In genomic region chr5:69416180-69416579, GRCh38 we compare ENCODE assay signal across 7 cellular contexts. TPM values are rescaled to one million over a fixed set of nuclear protein-coding genes. Genes with fewer than 3 reads are reported as not detected.
A peak's percentile ranks its signal among the peaks of the same experiment; 100 is the strongest.
DNase-seq lines count a peak whose midpoint lies in the region; ATAC-seq and TF ChIP-seq lines count a peak whose summit lies in the region.
"Had no signal": no experiment of that assay in that cellular context is flagged by ENCODE, and none has a peak within 500 bp of the region (broad histone marks: within the 10 kb centered on the region; RNA-seq: fewer than 3 reads in every experiment).

No MANE protein-coding gene starts in this region.

- H3K9me3 ChIP-seq in H9 (ENCODE audit: control insufficient read depth, low read depth, low read length), result no peaks in the 10 kb centered on the region

- H3K4me1 ChIP-seq in H9 (ENCODE audit: insufficient read depth, low read length), result peaks cover 2% of the 10 kb centered on the region; the same call in 1 of the 2 replicates

- no peak overlapping the region for H3K14ac ChIP-seq in H9 (ENCODE audit: insufficient read depth, low read length)

- H3K79me2 ChIP-seq in H9 (ENCODE audit: insufficient read depth, low read length), result no peaks in the 10 kb centered on the region

- TF ChIP-seq CTCF in H9 (conservative IDR thresholded peaks at IDR 0.05), result no peak

- no peak overlapping the region for H2BK12ac ChIP-seq in H9 (ENCODE audit: insufficient read length, low read depth, low read length)

- no peak overlapping the region for H2BK5ac ChIP-seq in H9 (ENCODE audit: insufficient read length, low read length)

- no peak overlapping the region for H2AK5ac ChIP-seq in H9 (ENCODE audit: insufficient read length, low read length)

- ATAC-seq in memory B cell (ENCODE audit: low read depth), result no peak
- no peak for ATAC-seq in GM19463 (IDR thresholded peaks at IDR 0.05; ENCODE audit: unreplicated experiment)
- ATAC-seq in GM19395 (IDR thresholded peaks at IDR 0.05; ENCODE audit: unreplicated experiment), result no peak

- H4K91ac ChIP-seq in H9 (ENCODE audit: insufficient read length, low read depth, low read length), result no peak overlapping the region

- DNase-seq in H9, result peak; percentile 30
- no peak for DNase-seq in activated CD4-positive, alpha-beta memory T cell treated with anti-CD3 and anti-CD28 coated beads for 36 hours
- DNase-seq in memory B cell (ENCODE audit: low spot score in 2 of 2), result no peak
- no peak for DNase-seq in NCI-H446 treated with DMSO at 0.1 percent for 48 hours (lab: John Stamatoyannopoulos, UW)
- DNase-seq: brain microvascular endothelial cell had no signal

- no peak overlapping the region for H4K8ac ChIP-seq in H9 (replicated peaks; ENCODE audit: insufficient read length, low read depth, low read length)

- H3K4me3 Mint-ChIP-seq in H9 (peak overlapping the region; percentile 89 to 95), memory B cell (peak overlapping the region; percentile 81)
- peak overlapping the region; percentile 21 for H3K4me3 Mint-ChIP-seq in activated CD4-positive, alpha-beta memory T cell treated with anti-CD3 and anti-CD28 coated beads for 36 hours

- no peaks in the 10 kb centered on the region for H4K20me1 ChIP-seq in H9 (ENCODE audit: control insufficient read depth, insufficient read depth, insufficient read length)

- WGBS in H9 (ENCODE audit: extremely low coverage, insufficient read length, low lambda C conversion rate), result no CpG with 5 or more reads among the region's 6 CpGs

- intact Hi-C loops in activated CD4-positive, alpha-beta memory T cell treated with anti-CD3 and anti-CD28 coated beads for 36 hours (cut with micrococcal nuclease), result loop anchor here (10.0 kb wide), 1 partner anchor 79 kb away; the partner anchor contains the start of gene OCLN

- H3K4ac ChIP-seq in H9 (ENCODE audit: low read depth, low read length), result no peak overlapping the region

- peak overlapping the region; percentile 69 for H3K4me2 ChIP-seq in H9 (ENCODE audit: insufficient read depth, insufficient read length, low read length)

- H3K27ac Mint-ChIP-seq in H9 (no peak overlapping the region), memory B cell (no peak overlapping the region)
- H3K27ac Mint-ChIP-seq in activated CD4-positive, alpha-beta memory T cell treated with anti-CD3 and anti-CD28 coated beads for 36 hours, result no peak overlapping the region

- POLR2A ChIA-PET in activated CD4-positive, alpha-beta memory T cell treated with anti-CD3 and anti-CD28 coated beads for 36 hours (lab: Charles Lee), result no interaction called here

- no peak overlapping the region for H3K56ac ChIP-seq in H9 (ENCODE audit: insufficient read length, low read depth, low read length)

- no peak overlapping the region for H3K27ac ChIP-seq in H9 (ENCODE audit: insufficient read length, low read depth, low read length)
- H3K27ac ChIP-seq: brain microvascular endothelial cell had no signal

- H2BK15ac ChIP-seq in H9 (ENCODE audit: low read depth, low read length), result no peak overlapping the region

- no peaks in the 10 kb centered on the region for H3K9me3 Mint-ChIP-seq in H9
- H3K9me3 Mint-ChIP-seq in activated CD4-positive, alpha-beta memory T cell treated with anti-CD3 and anti-CD28 coated beads for 36 hours, result no peaks in the 10 kb centered on the region
- H3K9me3 Mint-ChIP-seq in memory B cell, result no peaks in the 10 kb centered on the region

- no peak overlapping the region for H2AFZ ChIP-seq in H9 (ENCODE audit: low read length)

- no peak overlapping the region for H3K23ac ChIP-seq in H9 (ENCODE audit: insufficient read length, low read depth, low read length)

- H3T11ph ChIP-seq in H9 (ENCODE audit: low read length), result no peak overlapping the region

- no peaks in the 10 kb centered on the region for H3K27me3 ChIP-seq in H9 (ENCODE audit: insufficient read depth, low read length)
- H3K27me3 ChIP-seq: brain microvascular endothelial cell had no signal

- no peak overlapping the region for H3K18ac ChIP-seq in H9 (ENCODE audit: insufficient read length, low read depth, low read length)

- peaks cover 3% of the 10 kb centered on the region for H3K23me2 ChIP-seq in H9 (ENCODE audit: insufficient read length, low read depth, low read length, poor library complexity, severe bottlenecking)

- H2BK120ac ChIP-seq in H9 (ENCODE audit: low read depth, low read length, poor library complexity, severe bottlenecking), result no peak overlapping the region

- no peak overlapping the region for H4K5ac ChIP-seq in H9 (ENCODE audit: insufficient read length, low read depth, low read length)

- H3K79me1 ChIP-seq in H9 (ENCODE audit: insufficient read depth, low read depth, low read length, poor library complexity, severe bottlenecking), result no peaks in the 10 kb centered on the region

- H3K36me3 Mint-ChIP-seq in H9 (ENCODE audit: insufficient read depth in 1 of 3, low read depth in 3 of 3) (peaks cover 25 to 44% (median 36%) of the 10 kb centered on the region in 3 experiments), memory B cell (peaks cover 12% of the 10 kb centered on the region)
- H3K36me3 Mint-ChIP-seq in activated CD4-positive, alpha-beta memory T cell treated with anti-CD3 and anti-CD28 coated beads for 36 hours, result peaks cover 9% of the 10 kb centered on the region

- H3K4me1 Mint-ChIP-seq in H9 (peaks cover 17 to 21% of the 10 kb centered on the region in 2 experiments), memory B cell (peaks cover 6% of the 10 kb centered on the region)
- H3K4me1 Mint-ChIP-seq in activated CD4-positive, alpha-beta memory T cell treated with anti-CD3 and anti-CD28 coated beads for 36 hours (ENCODE audit: low read depth), result peaks cover 2% of the 10 kb centered on the region

- H3K27me3 Mint-ChIP-seq in H9 (ENCODE audit: low read depth), result no peaks in the 10 kb centered on the region
- no peaks in the 10 kb centered on the region for H3K27me3 Mint-ChIP-seq in activated CD4-positive, alpha-beta memory T cell treated with anti-CD3 and anti-CD28 coated beads for 36 hours
- H3K27me3 Mint-ChIP-seq in memory B cell, result no peaks in the 10 kb centered on the region

- CTCF ChIA-PET in activated CD4-positive, alpha-beta memory T cell treated with anti-CD3 and anti-CD28 coated beads for 36 hours (lab: Charles Lee), result no interaction called here

- peak overlapping the region; percentile 91 for H3K9ac ChIP-seq in H9 (ENCODE audit: extremely low read depth, insufficient read length, low read length)

- no peak overlapping the region for H2BK20ac ChIP-seq in H9 (ENCODE audit: low read depth, low read length, poor library complexity, severe bottlenecking)

RNA-seq across cellular contexts. Expression of gene MARVELD2, which starts 1.3 kb away (rescaled TPM):
- 29.5 and 30.3 TPM in 2 replicates for total RNA-seq in H9 (2021)
- under 1 TPM; 0.31 to 0.40 TPM for total RNA-seq in activated CD4-positive, alpha-beta memory T cell treated with anti-CD3 and anti-CD28 coated beads for 36 hours

RNA-seq across cellular contexts. Expression of gene RAD17, which starts 46.6 kb away (rescaled TPM):
- 28.5 and 31.9 TPM in 2 replicates for total RNA-seq in H9 (2021)
- 10 to 100 TPM; 26.9 to 31.9 TPM for total RNA-seq in activated CD4-positive, alpha-beta memory T cell treated with anti-CD3 and anti-CD28 coated beads for 36 hours

RNA-seq across cellular contexts. Expression of gene AK6, which starts 46.9 kb away (rescaled TPM):
- 39.0 and 40.8 TPM in 2 replicates for total RNA-seq in H9 (2021)
- total RNA-seq in activated CD4-positive, alpha-beta memory T cell treated with anti-CD3 and anti-CD28 coated beads for 36 hours, result 10 to 100 TPM; 79.8 to 87.0 TPM

RNA-seq across cellular contexts. Expression of gene TAF9, which starts 46.9 kb away (rescaled TPM):
- 82.4 and 85.0 TPM in 2 replicates for total RNA-seq in H9 (2021)
- 10 to 100 TPM; 55.8 to 58.3 TPM for total RNA-seq in activated CD4-positive, alpha-beta memory T cell treated with anti-CD3 and anti-CD28 coated beads for 36 hours

Comparison
In these comparisons a context has a peak if more than half of its experiments do, and no peak if none do; other contexts are left out.
1. H3K4me3 Mint-ChIP-seq: peak in every context shown above with its lines; median percentile 92 in H9; 81 in memory B cell; 21 in activated CD4-positive, alpha-beta memory T cell treated with anti-CD3 and anti-CD28 coated beads for 36 hours.
2. RNA of gene MARVELD2, which starts 1.3 kb away (total RNA-seq): 29.5 to 30.3 TPM in H9; 0.31 to 0.40 TPM in activated CD4-positive, alpha-beta memory T cell treated with anti-CD3 and anti-CD28 coated beads for 36 hours; every median in the first group is over 10 times any median in the second.